37 cellular contexts compared by ENCODE assay signal in the genomic region with DNA sequence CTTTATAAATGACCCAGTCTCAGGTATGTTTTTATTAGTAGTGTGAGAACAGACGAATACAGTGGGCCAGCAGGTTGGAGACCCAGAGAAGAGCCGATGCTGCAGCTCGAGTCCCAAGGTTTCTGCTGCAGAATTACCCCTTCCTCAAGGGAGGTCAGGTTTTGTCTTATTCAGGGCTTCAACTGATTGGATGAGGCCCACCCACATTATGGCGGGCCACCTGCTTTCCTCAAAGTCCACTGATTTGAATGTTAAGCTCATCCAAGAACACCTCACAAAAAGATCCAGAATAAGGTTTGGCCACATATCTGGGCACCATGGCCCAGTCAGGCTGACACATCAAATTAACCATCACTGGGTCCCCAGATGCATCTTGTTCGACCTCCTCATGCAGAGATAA. TPM values are rescaled to one million over a fixed set of nuclear protein-coding genes. Genes with fewer than 3 reads are reported as not detected.
DNase-seq lines count a peak whose midpoint lies in the region; ATAC-seq, FAIRE-seq and TF ChIP-seq lines count a peak whose summit lies in the region.
"Had no signal": no experiment of that assay in that cellular context is flagged by ENCODE, and none has a peak within 500 bp of the region (broad histone marks: within the 10 kb centered on the region; RNA-seq: fewer than 3 reads in every experiment).

No MANE protein-coding gene starts in this region.

- in situ Hi-C loops in K562 (cut with MboI), result no loop called here

- H3K9ac ChIP-seq in K562 (ENCODE audit: insufficient read depth in 1 of 2, low read depth in 2 of 2, low read length in 2 of 2), result no peak overlapping the region
- H3K9ac ChIP-seq: BLaER1; BLaER1 treated with 17β-estradiol and CSF1 and Interleukin-3, amounts not matched to agents 10 nM and 100 nM had no signal

- intact Hi-C loops in K562 (cut with micrococcal nuclease), result no loop called here

- WGBS in K562 (ENCODE audit: insufficient coverage, low coverage, missing lambda C conversion rate), result 2% methylated on average over 5 of the region's 5 CpGs

- BruUV-seq in K562 (replicated peaks; lab: Mats Ljungman, UMichigan), result no TSS peak

- DNase-seq in K562 (ENCODE audit: extremely low read depth in 1 of 4, low spot score in 3 of 4), result no peak
- no peak for DNase-seq in bronchial epithelial cell (ENCODE audit: low read depth)
- DNase-seq in NCI-H510A treated with DMSO at 0.1 percent for 48 hours (lab: John Stamatoyannopoulos, UW), result no peak
- no peak for DNase-seq in glomerular visceral epithelial cell (ENCODE audit: extremely low spot score)
- DNase-seq: 8988T; ACHN; AML-193; BE2C; C1 segment of cervical spinal cord; Caco-2; Calu3; CD4-positive, alpha-beta memory T cell; CD4-positive, alpha-beta T cell; CD4-positive, CD25-positive, alpha-beta regulatory T cell; CD8-positive, alpha-beta memory T cell; CD8-positive, alpha-beta T cell; COR-L47; DMS 273 treated with DMSO at 0.1 percent for 48 hours; DMS153; DMS53; DMS79; DMS79 treated with DMSO at 0.1 percent for 48 hours; DND-41; EL had no signal

- POLR2A ChIA-PET in HEK293 (lab: Yijun Ruan, JAX) (no interaction called here), K562 (lab: Yijun Ruan, JAX) (interaction anchor here (0.7 kb wide), 1 partner anchor 878 kb away, joined by 3 read pairs; no protein-coding TSS in a partner anchor)

- TF ChIP-seq EP300 in K562 (IDR thresholded peaks at IDR 0.05; ENCODE audit: low read length), result no peak

- peaks cover 11% of the 10 kb centered on the region for H4K20me1 ChIP-seq in K562 (replicated peaks; ENCODE audit: control insufficient read depth, insufficient read depth, low read length)
- H4K20me1 ChIP-seq: BLaER1; BLaER1 treated with 17β-estradiol and CSF1 and Interleukin-3, amounts not matched to agents 10 nM and 100 nM had no signal

- no peak overlapping the region for H3K27ac Mint-ChIP-seq in activated T-helper 17 cell treated with anti-CD3 and anti-CD28 coated beads, Interleukin-2, amount 50 U/mL, for 72 hours
- H3K27ac Mint-ChIP-seq: B cell; CD14-positive monocyte; CD4-positive, alpha-beta memory T cell; CD4-positive, alpha-beta T cell; CD4-positive, CD25-positive, alpha-beta regulatory T cell; CD8-positive, alpha-beta memory T cell; CD8-positive, alpha-beta T cell had no signal

- H3K4me1 Mint-ChIP-seq in activated T-helper 17 cell treated with anti-CD3 and anti-CD28 coated beads, Interleukin-2, amount 50 U/mL, for 72 hours, result no peaks in the 10 kb centered on the region
- H3K4me1 Mint-ChIP-seq: B cell; CD14-positive monocyte; CD4-positive, alpha-beta memory T cell; CD4-positive, CD25-positive, alpha-beta regulatory T cell; CD8-positive, alpha-beta memory T cell had no signal

- H2AFZ ChIP-seq in K562 (ENCODE audit: low read depth, low read length), result no peak overlapping the region

- H3K27me3 ChIP-seq in K562 (ENCODE audit: control insufficient read depth in 2 of 2, insufficient read depth in 2 of 2, low read length in 2 of 2) (peaks cover 0 to 38% of the 10 kb centered on the region in 2 experiments; a peak in 4 of 5 replicates), bronchial epithelial cell (ENCODE audit: control insufficient read depth, insufficient read depth, low read length) (no peaks in the 10 kb centered on the region)
- H3K27me3 ChIP-seq: BE2C; BLaER1; BLaER1 treated with 17β-estradiol and CSF1 and Interleukin-3, amounts not matched to agents 10 nM and 100 nM had no signal

- no peaks in the 10 kb centered on the region for H3K9me3 Mint-ChIP-seq in activated T-helper 17 cell treated with anti-CD3 and anti-CD28 coated beads, Interleukin-2, amount 50 U/mL, for 72 hours
- H3K9me3 Mint-ChIP-seq: CD4-positive, alpha-beta T cell; CD8-positive, alpha-beta memory T cell; CD8-positive, alpha-beta T cell had no signal

- ATAC-seq in K562, result no peak
- ATAC-seq in activated T-helper 17 cell treated with anti-CD3 and anti-CD28 coated beads, Interleukin-2, amount 50 U/mL, for 72 hours (replicated peaks), result no peak
- ATAC-seq: A549; CD8-positive, alpha-beta T cell had no signal

- H3K36me3 ChIP-seq in HEK293 (ENCODE audit: control insufficient read depth in 2 of 2, insufficient read depth in 1 of 2, low read length in 2 of 2) (no peaks in the 10 kb centered on the region), K562 (ENCODE audit: control insufficient read depth, insufficient read depth, low read length) (no peaks in the 10 kb centered on the region), bronchial epithelial cell (ENCODE audit: control insufficient read depth, insufficient read depth, low read length) (no peaks in the 10 kb centered on the region)
- H3K36me3 ChIP-seq: BE2C; BLaER1; BLaER1 treated with 17β-estradiol and CSF1 and Interleukin-3, amounts not matched to agents 10 nM and 100 nM had no signal

- TF ChIP-seq CTCF in HEK293 (tag by site-specific recombination; IDR thresholded peaks at IDR 0.05) (no peak), K562 (IDR thresholded peaks at IDR 0.05 in 2 of 3, conservative IDR thresholded peaks at IDR 0.05 in 1 of 3; ENCODE audit: insufficient read depth in 2 of 3, low read depth in 1 of 3, low read length in 3 of 3) (no peak), bronchial epithelial cell (IDR thresholded peaks at IDR 0.05; ENCODE audit: insufficient read depth, low read length, severe bottlenecking) (no peak)

- H3K4me3 ChIP-seq in HEK293 (ENCODE audit: low read depth, low read length), result no peak overlapping the region
- no peak overlapping the region for H3K4me3 ChIP-seq in K562
- H3K4me3 ChIP-seq in bronchial epithelial cell (ENCODE audit: low read depth, low read length), result no peak overlapping the region
- H3K4me3 ChIP-seq: A549; BLaER1; BLaER1 treated with 17β-estradiol and CSF1 and Interleukin-3, amounts not matched to agents 10 nM and 100 nM had no signal

- no peaks in the 10 kb centered on the region for H3K4me1 ChIP-seq in HEK293 (ENCODE audit: control insufficient read depth, insufficient read depth, low read length)
- H3K4me1 ChIP-seq in K562 (replicated peaks in 1 of 2; ENCODE audit: control insufficient read depth in 2 of 2, insufficient read depth in 2 of 2, low read length in 2 of 2), result peaks cover 0 to 4% of the 10 kb centered on the region in 2 experiments; a peak in 3 of 5 replicates
- H3K4me1 ChIP-seq: A549, BE2C, Caco-2 had no signal

- H3K9me3 ChIP-seq in HEK293 (ENCODE audit: control insufficient read depth, insufficient read depth, low read depth, low read length), result no peaks in the 10 kb centered on the region
- no peaks in the 10 kb centered on the region for H3K9me3 ChIP-seq in K562 (replicated peaks; ENCODE audit: control insufficient read depth, insufficient read depth, low read depth, low read length)
- H3K9me3 ChIP-seq: A549, BE2C, Caco-2 had no signal

- no peaks in the 10 kb centered on the region for H3K9me1 ChIP-seq in K562 (ENCODE audit: control insufficient read depth, insufficient read depth, low read length)

- no peak overlapping the region for H3K4me3 Mint-ChIP-seq in activated T-helper 17 cell treated with anti-CD3 and anti-CD28 coated beads, Interleukin-2, amount 50 U/mL, for 72 hours
- H3K4me3 Mint-ChIP-seq: B cell; CD14-positive monocyte; CD4-positive, alpha-beta memory T cell; CD4-positive, alpha-beta T cell; CD4-positive, CD25-positive, alpha-beta regulatory T cell; CD8-positive, alpha-beta memory T cell; CD8-positive, alpha-beta T cell had no signal

- H3K79me2 ChIP-seq in K562 (ENCODE audit: control insufficient read depth, insufficient read depth, low read length), result no peaks in the 10 kb centered on the region

- FAIRE-seq in K562 (lab: Jason Lieb, UNC) (no peak), bronchial epithelial cell (lab: Jason Lieb, UNC) (peak; percentile 73)
- FAIRE-seq: A204.1, A549, D721Med had no signal

- no peak overlapping the region for H3K27ac ChIP-seq in HEK293 (ENCODE audit: extremely low read depth, low read depth, low read length)
- no peak overlapping the region for H3K27ac ChIP-seq in K562 (ENCODE audit: extremely low read depth, low read depth, low read length)
- H3K27ac ChIP-seq: 22Rv1; A549; BLaER1; BLaER1 treated with 17β-estradiol and CSF1 and Interleukin-3, amounts not matched to agents 10 nM and 100 nM; C4-2B had no signal

- CTCF ChIA-PET in HEK293 (lab: Yijun Ruan, JAX), result no interaction called here
- CTCF ChIA-PET in K562 (lab: Yijun Ruan, JAX; ENCODE audit: low intra/inter-chr PET ratio), result no interaction called here

- H3K4me2 ChIP-seq in K562 (ENCODE audit: insufficient read depth, low read length), result no peak overlapping the region
- H3K4me2 ChIP-seq: A549; BLaER1; BLaER1 treated with 17β-estradiol and CSF1 and Interleukin-3, amounts not matched to agents 10 nM and 100 nM had no signal

- TF ChIP-seq POLR2A in K562 (conservative IDR thresholded peaks at IDR 0.05), result no peak

- no peak for TF ChIP-seq RAD21 in K562 (CRISPR knock-in tag; conservative IDR thresholded peaks at IDR 0.05 in 1 of 2, IDR thresholded peaks at IDR 0.05 in 1 of 2)

- no peaks in the 10 kb centered on the region for H3K36me3 Mint-ChIP-seq in activated T-helper 17 cell treated with anti-CD3 and anti-CD28 coated beads, Interleukin-2, amount 50 U/mL, for 72 hours (ENCODE audit: low read depth)
- H3K36me3 Mint-ChIP-seq: CD14-positive monocyte; CD4-positive, alpha-beta memory T cell; CD4-positive, CD25-positive, alpha-beta regulatory T cell; CD8-positive, alpha-beta memory T cell; CD8-positive, alpha-beta T cell had no signal

- peaks cover 13% of the 10 kb centered on the region for H3K27me3 Mint-ChIP-seq in activated T-helper 17 cell treated with anti-CD3 and anti-CD28 coated beads, Interleukin-2, amount 50 U/mL, for 72 hours
- H3K27me3 Mint-ChIP-seq: CD4-positive, alpha-beta T cell had no signal

RNA-seq across cellular contexts. Expression of gene FBXO2, which starts 40.9 kb away (rescaled TPM):
- total RNA-seq in K562 (2011; cell fraction: chromatin; rRNA removed; ENCODE audit: low replicate concordance), result 0.76 and 1.9 TPM in 2 replicates
- 1.7 and 1.8 TPM in 2 replicates for total RNA-seq in K562 (2011; cell fraction: nucleolus; rRNA removed)
- total RNA-seq in K562 (2011; cell fraction: nucleoplasm; rRNA removed), result 1.3 and 1.5 TPM in 2 replicates
- total RNA-seq in K562 (2014; rRNA removed) (1.1 and 1.9 TPM in 2 replicates), K562 (2014; rRNA removed; fragmentation: Illumina TruSeq; extraction: Trizol) (0.16 and 0.25 TPM in 2 replicates), K562 (2015; rRNA removed; fragmentation: Illumina TruSeq; extraction: Trizol) (0.22 and 0.41 TPM in 2 replicates), K562 (2021) (1.4 and 1.7 TPM in 2 replicates), bronchial epithelial cell (49.5 and 75.7 TPM in 2 replicates)
- polyA plus RNA-seq in K562 (2011; rRNA removed) (1.1 and 2.8 TPM in 2 replicates), K562 (2014; fragmentation: Illumina TruSeq; extraction: Trizol) (0.27 and 0.46 TPM in 2 replicates), K562 (2014; fragmentation: Nextera tagmentation; extraction: Ambion mirVana) (under 1 TPM; 0.04 to 0.27 TPM), K562 (2014; rRNA removed) (1.6 and 2.2 TPM in 2 replicates)
- polyA plus RNA-seq in K562 (2011; cell fraction: cytosol; rRNA removed), result 2.6 and 3.2 TPM in 2 replicates
- polyA plus RNA-seq in K562 (2011; cell fraction: nucleus; rRNA removed), result 4.5 and 6.3 TPM in 2 replicates
- 1.6 and 1.8 TPM in 2 replicates for polyA plus RNA-seq in K562 (2012)
- 0.21 and 0.48 TPM in 2 replicates for polyA minus RNA-seq in K562 (2011; rRNA and poly(A)+ RNA removed)
- 0.57 and 2.8 TPM in 2 replicates for polyA minus RNA-seq in K562 (2011; cell fraction: cytosol; rRNA and poly(A)+ RNA removed)
- polyA minus RNA-seq in K562 (2011; cell fraction: nucleus; rRNA and poly(A)+ RNA removed), result 0.67 and 1.4 TPM in 2 replicates
- total RNA-seq in activated T-helper 17 cell treated with anti-CD3 and anti-CD28 coated beads, Interleukin-2, amount 50 U/mL, for 72 hours, result 1 to 10 TPM; 1.3 to 4.0 TPM
- total RNA-seq: A673 had no signal
- polyA plus RNA-seq: CD14-positive monocyte had no signal

RNA-seq across cellular contexts. Expression of gene FBXO44, which starts 41.3 kb away (rescaled TPM):
- 25.1 and 57.8 TPM in 2 replicates for total RNA-seq in K562 (2011; cell fraction: chromatin; rRNA removed; ENCODE audit: low replicate concordance)
- total RNA-seq in K562 (2011; cell fraction: nucleolus; rRNA removed), result 47.5 and 48.8 TPM in 2 replicates
- 32.2 and 35.3 TPM in 2 replicates for total RNA-seq in K562 (2011; cell fraction: nucleoplasm; rRNA removed)
- 11.6 and 14.7 TPM in 2 replicates for total RNA-seq in K562 (2014; rRNA removed)
- total RNA-seq in K562 (2014; rRNA removed; fragmentation: Illumina TruSeq; extraction: Trizol), result 2.6 and 3.9 TPM in 2 replicates
- 6.1 and 6.7 TPM in 2 replicates for total RNA-seq in K562 (2015; rRNA removed; fragmentation: Illumina TruSeq; extraction: Trizol)
- total RNA-seq in K562 (2021), result 15.7 and 16.4 TPM in 2 replicates
- 8.3 and 18.1 TPM in 2 replicates for polyA plus RNA-seq in K562 (2011; rRNA removed)
- 18.0 and 19.5 TPM in 2 replicates for polyA plus RNA-seq in K562 (2011; cell fraction: cytosol; rRNA removed)
- polyA plus RNA-seq in K562 (2011; cell fraction: nucleus; rRNA removed), result 93.3 and 93.5 TPM in 2 replicates
- polyA plus RNA-seq in K562 (2012), result 11.8 and 19.7 TPM in 2 replicates
- polyA plus RNA-seq in K562 (2014; fragmentation: Illumina TruSeq; extraction: Trizol), result 5.9 and 9.8 TPM in 2 replicates
- 1 to 10 TPM in 1 of 2 experiments, under 1 TPM in 1; 0.69 to 1.3 TPM for polyA plus RNA-seq in K562 (2014; fragmentation: Nextera tagmentation; extraction: Ambion mirVana)
- polyA plus RNA-seq in K562 (2014; rRNA removed), result 20.9 and 23.7 TPM in 2 replicates
- polyA minus RNA-seq in K562 (2011; rRNA and poly(A)+ RNA removed), result 5.7 and 7.3 TPM in 2 replicates
- polyA minus RNA-seq in K562 (2011; cell fraction: cytosol; rRNA and poly(A)+ RNA removed), result 3.5 and 14.7 TPM in 2 replicates
- polyA minus RNA-seq in K562 (2011; cell fraction: nucleus; rRNA and poly(A)+ RNA removed), result 29.5 and 46.7 TPM in 2 replicates
- 9.0 and 14.7 TPM in 2 replicates for total RNA-seq in bronchial epithelial cell
- 10 to 100 TPM; 13.8 to 21.7 TPM for total RNA-seq in activated T-helper 17 cell treated with anti-CD3 and anti-CD28 coated beads, Interleukin-2, amount 50 U/mL, for 72 hours

RNA-seq across cellular contexts. Expression of gene FBXO6, which starts 50.7 kb away (rescaled TPM):
- total RNA-seq in K562 (2011; cell fraction: chromatin; rRNA removed; ENCODE audit: low replicate concordance), result 3.1 and 10.3 TPM in 2 replicates
- 13.0 and 14.1 TPM in 2 replicates for total RNA-seq in K562 (2011; cell fraction: nucleolus; rRNA removed)
- total RNA-seq in K562 (2011; cell fraction: nucleoplasm; rRNA removed), result 7.6 and 11.3 TPM in 2 replicates
- total RNA-seq in K562 (2014; rRNA removed) (44.1 and 44.9 TPM in 2 replicates), K562 (2014; rRNA removed; fragmentation: Illumina TruSeq; extraction: Trizol) (9.6 and 15.2 TPM in 2 replicates), K562 (2015; rRNA removed; fragmentation: Illumina TruSeq; extraction: Trizol) (23.8 and 24.5 TPM in 2 replicates), K562 (2021) (23.2 and 24.9 TPM in 2 replicates), bronchial epithelial cell (13.2 and 14.2 TPM in 2 replicates)
- polyA plus RNA-seq in K562 (2011; rRNA removed) (35.2 and 64.0 TPM in 2 replicates), K562 (2014; fragmentation: Illumina TruSeq; extraction: Trizol) (34.1 and 34.7 TPM in 2 replicates), K562 (2014; fragmentation: Nextera tagmentation; extraction: Ambion mirVana) (10 to 100 TPM; 10.6 to 16.4 TPM), K562 (2014; rRNA removed) (45.8 and 49.6 TPM in 2 replicates)
- 96.3 and 104 TPM in 2 replicates for polyA plus RNA-seq in K562 (2011; cell fraction: cytosol; rRNA removed)
- polyA plus RNA-seq in K562 (2011; cell fraction: nucleus; rRNA removed), result 14.1 and 20.6 TPM in 2 replicates
- polyA plus RNA-seq in K562 (2012), result 26.0 and 39.2 TPM in 2 replicates
- 15.9 and 20.2 TPM in 2 replicates for polyA minus RNA-seq in K562 (2011; rRNA and poly(A)+ RNA removed)
- polyA minus RNA-seq in K562 (2011; cell fraction: cytosol; rRNA and poly(A)+ RNA removed), result 14.4 and 33.6 TPM in 2 replicates
- 6.2 and 9.4 TPM in 2 replicates for polyA minus RNA-seq in K562 (2011; cell fraction: nucleus; rRNA and poly(A)+ RNA removed)
- total RNA-seq in activated T-helper 17 cell treated with anti-CD3 and anti-CD28 coated beads, Interleukin-2, amount 50 U/mL, for 72 hours, result 1 to 10 TPM; 2.0 to 6.2 TPM
- total RNA-seq: A172 had no signal

Comparison
In these comparisons a context has a peak if more than half of its experiments do, and no peak if none do; other contexts are left out.
1. RNA of gene FBXO2, which starts 40.9 kb away (total RNA-seq): 49.5 to 75.7 TPM in bronchial epithelial cell; 1.3 to 4.0 TPM in activated T-helper 17 cell treated with anti-CD3 and anti-CD28 coated beads, Interleukin-2, amount 50 U/mL, for 72 hours and 0.16 to 1.9 TPM in K562; every median in the first group is over 10 times any median in the second.